18 cellular contexts compared by ENCODE assay signal in genomic region chr2:231326404-231326803, GRCh38.
"Had no signal": no experiment of that assay in that cellular context is flagged by ENCODE, and none has a peak within 500 bp of the region (broad histone marks: within the 10 kb centered on the region; RNA-seq: fewer than 3 reads in every experiment).

No MANE protein-coding gene starts in this region.

- H3K27me3 Mint-ChIP-seq: memory B cell, type B pancreatic cell had no signal

- H3K27me3 ChIP-seq: esophagus muscularis mucosa, gastroesophageal sphincter, sigmoid colon had no signal

- H3K9me3 Mint-ChIP-seq: immature natural killer cell; memory B cell; naive thymus-derived CD4-positive, alpha-beta T cell; nephron progenitor cell had no signal

- ATAC-seq: gastroesophageal sphincter; left cardiac atrium; lower lobe of right lung; naive thymus-derived CD4-positive, alpha-beta T cell had no signal

- H3K27ac ChIP-seq: epithelial cell of prostate, esophagus muscularis mucosa, gastroesophageal sphincter, left ventricle myocardium inferior, lower lobe of right lung, sigmoid colon, skin epidermis had no signal

- H3K36me3 Mint-ChIP-seq: immature natural killer cell; memory B cell; naive thymus-derived CD4-positive, alpha-beta T cell had no signal

- H3K4me3 Mint-ChIP-seq: immature natural killer cell; memory B cell; naive thymus-derived CD4-positive, alpha-beta T cell; nephron progenitor cell; type B pancreatic cell had no signal

- H3K27ac Mint-ChIP-seq: memory B cell; naive thymus-derived CD4-positive, alpha-beta T cell; nephron progenitor cell; type B pancreatic cell had no signal

- H3K36me3 ChIP-seq: left ventricle myocardium inferior had no signal

- H3K4me1 Mint-ChIP-seq: nephron progenitor cell had no signal

- H3K4me3 ChIP-seq: esophagus muscularis mucosa, gastroesophageal sphincter, left ventricle myocardium inferior, lower lobe of right lung, sigmoid colon, skin epidermis had no signal

- DNase-seq: cortex of kidney; effector memory CD4-positive, alpha-beta T cell; glutamatergic neuron; immature natural killer cell; left cardiac atrium; left ventricle myocardium inferior; lower lobe of right lung; naive thymus-derived CD4-positive, alpha-beta T cell; nephron progenitor cell; sigmoid colon; stimulated activated CD4-positive, alpha-beta T cell treated with anti-CD3 and anti-CD28 coated beads, Interleukin-2, amount 100 ng/mL, for 24 hours; stimulated activated naive CD4-positive, alpha-beta T cell had no signal
